In genomic region chr20:1805161-1805581, GRCh38 we compare ENCODE assay signal across 21 cellular contexts.
DNase-seq lines count a peak whose midpoint lies in the region; ATAC-seq and TF ChIP-seq lines count a peak whose summit lies in the region.
"Had no signal": no experiment of that assay in that cellular context is flagged by ENCODE, and none has a peak within 500 bp of the region (broad histone marks: within the 10 kb centered on the region; RNA-seq: fewer than 3 reads in every experiment).

No MANE protein-coding gene starts in this region.

- DNase-seq in HL-60 (ENCODE audit: low read depth in 1 of 2, low spot score in 1 of 2) (no peak), caudate nucleus (lab: John Stamatoyannopoulos, UW) (no peak), kidney glomerular epithelial cell (lab: John Stamatoyannopoulos, UW) (peak; percentile 36), T-helper 17 cell (no peak)
- DNase-seq: activated CD4-positive, alpha-beta T cell treated with anti-CD3 and anti-CD28 coated beads for 4 hours; activated naive CD4-positive, alpha-beta T cell treated with Interleukin-2 at 50 U/mL for 16 hours; anterior cingulate cortex; BE2C; gastrocnemius medialis; left lung; NCI-H1417; NCI-H2171 treated with DMSO at 0.1 percent for 48 hours; ovary; stimulated activated CD4-positive, alpha-beta T cell treated with anti-CD3 and anti-CD28 coated beads, Interleukin-2, amount 100 ng/mL, for 24 hours; stimulated activated naive CD8-positive, alpha-beta T cell treated with anti-CD3 and anti-CD28 coated beads, Interleukin-15, amount 100 ng/mL, for 72 hours; uterus had no signal

- TF ChIP-seq CTCF in HL-60 (IDR thresholded peaks at IDR 0.05; ENCODE audit: insufficient read depth, low read length) = no peak

- H3K4me3 ChIP-seq in HL-60 (replicated peaks; ENCODE audit: insufficient read depth, low read length) = no peak overlapping the region
- H3K4me3 ChIP-seq: gastrocnemius medialis, left lung, ovary, uterus had no signal

- H3K27ac ChIP-seq in HL-60 (replicated peaks) = peak overlapping the region; percentile 96
- peak overlapping the region; percentile 94 for H3K27ac ChIP-seq in caudate nucleus (ENCODE audit: low read depth, low read length)
- H3K27ac ChIP-seq in temporal lobe (ENCODE audit: low read depth, low read length) = peak overlapping the region; percentile 70
- H3K27ac ChIP-seq: gastrocnemius medialis, ovary, uterus had no signal

- ATAC-seq in T-helper 17 cell (no peak), HG03045 (IDR thresholded peaks at IDR 0.05; ENCODE audit: unreplicated experiment) (no peak), GM21526 (IDR thresholded peaks at IDR 0.05; ENCODE audit: low FRiP score, unreplicated experiment) (no peak)
- ATAC-seq: gastrocnemius medialis; left lung; sciatic nerve; SK-N-SH treated with all-trans-retinoic acid at 6 μM for 48 hours; stimulated activated naive CD8-positive, alpha-beta T cell treated with anti-CD3 and anti-CD28 coated beads, Interleukin-15, amount 100 ng/mL, for 72 hours had no signal

- peaks cover 78% of the 10 kb centered on the region for H3K27me3 Mint-ChIP-seq in T-helper 17 cell

- no peaks in the 10 kb centered on the region for H3K9me3 ChIP-seq in T-helper 17 cell (ENCODE audit: control insufficient read depth, low read length, poor library complexity, severe bottlenecking)
- H3K9me3 ChIP-seq: BE2C, gastrocnemius medialis, left lung, ovary, uterus had no signal

- no peak overlapping the region for H3K27ac Mint-ChIP-seq in T-helper 17 cell
- H3K27ac Mint-ChIP-seq: stimulated activated naive CD8-positive, alpha-beta T cell treated with anti-CD3 and anti-CD28 coated beads, Interleukin-15, amount 100 ng/mL, for 72 hours had no signal

- peaks cover 14% of the 10 kb centered on the region for H3K4me1 Mint-ChIP-seq in T-helper 17 cell

- no peak overlapping the region for H3K4me3 Mint-ChIP-seq in T-helper 17 cell
- H3K4me3 Mint-ChIP-seq: stimulated activated naive CD8-positive, alpha-beta T cell treated with anti-CD3 and anti-CD28 coated beads, Interleukin-15, amount 100 ng/mL, for 72 hours had no signal

- H3K36me3 Mint-ChIP-seq in T-helper 17 cell (ENCODE audit: low read depth) = peaks cover 3% of the 10 kb centered on the region

- no peaks in the 10 kb centered on the region for H3K27me3 ChIP-seq in HL-60 (ENCODE audit: insufficient read depth, poor library complexity, severe bottlenecking)
- H3K27me3 ChIP-seq: gastrocnemius medialis, ovary, uterus had no signal
